In genomic region chr17:56891751-56892150, GRCh38 we compare ENCODE assay signal across 8 cellular contexts. TPM values are rescaled to one million over a fixed set of nuclear protein-coding genes. Genes with fewer than 3 reads are reported as not detected.
DNase-seq lines count a peak whose midpoint lies in the region; TF ChIP-seq lines count a peak whose summit lies in the region.

No MANE protein-coding gene starts in this region.

- peak; percentile 44 for TF ChIP-seq CTCF in epithelial cell of proximal tubule (conservative IDR thresholded peaks at IDR 0.05; ENCODE audit: low read depth, low read length)
- peak; percentile 13 for TF ChIP-seq CTCF in smooth muscle cell (IDR thresholded peaks at IDR 0.05; ENCODE audit: borderline replicate concordance, insufficient read depth, poor library complexity, severe bottlenecking)

- H3K27me3 ChIP-seq in smooth muscle cell (ENCODE audit: low read depth): no peaks in the 10 kb centered on the region

- no peaks in the 10 kb centered on the region for H3K79me2 ChIP-seq in smooth muscle cell (ENCODE audit: low read depth)

- no peaks in the 10 kb centered on the region for H4K20me1 ChIP-seq in smooth muscle cell (ENCODE audit: low read depth)

- H2AFZ ChIP-seq in smooth muscle cell (ENCODE audit: low read depth): no peak overlapping the region

- DNase-seq in ELR (ENCODE audit: low read depth): peak; percentile 14
- DNase-seq in activated CD4-positive, alpha-beta T cell treated with anti-CD3 and anti-CD28 coated beads for 24 hours (ENCODE audit: low read depth in 2 of 2): peak; percentile 40 to 47
- no peak for DNase-seq in epithelial cell of proximal tubule (ENCODE audit: low read depth)
- DNase-seq in smooth muscle cell (lab: John Stamatoyannopoulos, UW; ENCODE audit: unreplicated experiment): no peak
- no peak for DNase-seq in NCI-H1105 (lab: John Stamatoyannopoulos, UW)
- no peak for DNase-seq in NCI-H748 (lab: John Stamatoyannopoulos, UW; ENCODE audit: unreplicated experiment)
- DNase-seq in NCI-H1092 treated with DMSO at 0.1 percent for 48 hours (lab: John Stamatoyannopoulos, UW): no peak
- DNase-seq in NCI-H2171 (lab: John Stamatoyannopoulos, UW): no peak

- no peaks in the 10 kb centered on the region for H3K9me3 ChIP-seq in smooth muscle cell (replicated peaks; ENCODE audit: low read depth)

- H3K36me3 ChIP-seq in smooth muscle cell (ENCODE audit: low read depth): no peaks in the 10 kb centered on the region

- H3K4me3 ChIP-seq in epithelial cell of proximal tubule (ENCODE audit: low read depth, low read length) (no peak overlapping the region), smooth muscle cell (no peak overlapping the region)

- H3K9ac ChIP-seq in smooth muscle cell (ENCODE audit: low read depth): no peak overlapping the region

- no peaks in the 10 kb centered on the region for H3F3A ChIP-seq in smooth muscle cell (ENCODE audit: low read depth)

- H3K27ac ChIP-seq in smooth muscle cell (ENCODE audit: low read depth): no peak overlapping the region

- H3K4me2 ChIP-seq in smooth muscle cell: no peak overlapping the region

- no peaks in the 10 kb centered on the region for H3K4me1 ChIP-seq in smooth muscle cell (ENCODE audit: low read depth)

- 93% methylated on average over 16 of the region's 16 CpGs for WGBS in smooth muscle cell (ENCODE audit: low lambda C conversion rate)

RNA-seq across cellular contexts. Expression of gene TRIM25, which starts 22.1 kb away (rescaled TPM):
- total RNA-seq in epithelial cell of proximal tubule: 51.7 and 58.1 TPM in 2 replicates
- 7.1 and 14.0 TPM in 2 replicates for total RNA-seq in smooth muscle cell
- 2.6 and 4.2 TPM in 2 replicates for polyA plus RNA-seq in smooth muscle cell

RNA-seq across cellular contexts. Expression of gene DGKE, which starts 57.8 kb away (rescaled TPM):
- 3.3 and 6.8 TPM in 2 replicates for total RNA-seq in epithelial cell of proximal tubule
- 2.6 and 5.9 TPM in 2 replicates for total RNA-seq in smooth muscle cell
- polyA plus RNA-seq in smooth muscle cell: 1.2 and 1.5 TPM in 2 replicates

RNA-seq across cellular contexts. Expression of gene C17orf67, which starts 58.0 kb away (rescaled TPM):
- total RNA-seq in epithelial cell of proximal tubule (0.17 and 0.43 TPM in 2 replicates), smooth muscle cell (0.31 TPM in 1 of 2 replicates, not detected in the other)
- 0.47 and 0.73 TPM in 2 replicates for polyA plus RNA-seq in smooth muscle cell

Comparison
In these comparisons a context has a peak if more than half of its experiments do, and no peak if none do; other contexts are left out.
1. DNase-seq: peak in ELR (single experiment) and activated CD4-positive, alpha-beta T cell treated with anti-CD3 and anti-CD28 coated beads for 24 hours (2 of 2); none in epithelial cell of proximal tubule (single experiment), smooth muscle cell (single experiment), NCI-H1105 (single experiment), NCI-H748 (single experiment), NCI-H1092 treated with DMSO at 0.1 percent for 48 hours (single experiment) and NCI-H2171 (single experiment).